Comparison of ENCODE assay signal across 1 cellular context in the genomic region with DNA sequence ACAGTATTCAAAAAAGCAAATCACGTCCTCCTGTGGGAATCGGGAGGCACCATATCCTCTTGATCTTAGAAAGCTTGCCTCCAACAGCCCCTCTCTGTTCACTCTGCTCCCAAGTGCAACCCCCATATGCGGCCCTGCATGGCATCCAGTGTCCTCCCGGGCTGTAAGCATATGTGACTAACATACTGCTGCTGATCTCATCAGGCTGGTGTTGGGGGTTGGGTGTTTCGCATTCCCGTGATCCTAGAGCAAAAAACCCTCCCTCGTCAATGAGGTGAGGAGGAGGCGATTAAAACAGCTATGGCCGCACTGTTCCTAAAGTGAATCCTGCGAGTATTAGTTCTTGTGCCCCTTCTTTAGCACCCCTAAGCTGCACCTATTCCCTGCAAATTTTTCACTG.
TF ChIP-seq lines count a peak whose summit lies in the region.

No MANE protein-coding gene starts in this region.

TF ChIP-seq in WTC11, 78 proteins besides CTCF, POLR2A, EP300 and RAD21 (continued from another document):
- TF ChIP-seq, protein P1, sequence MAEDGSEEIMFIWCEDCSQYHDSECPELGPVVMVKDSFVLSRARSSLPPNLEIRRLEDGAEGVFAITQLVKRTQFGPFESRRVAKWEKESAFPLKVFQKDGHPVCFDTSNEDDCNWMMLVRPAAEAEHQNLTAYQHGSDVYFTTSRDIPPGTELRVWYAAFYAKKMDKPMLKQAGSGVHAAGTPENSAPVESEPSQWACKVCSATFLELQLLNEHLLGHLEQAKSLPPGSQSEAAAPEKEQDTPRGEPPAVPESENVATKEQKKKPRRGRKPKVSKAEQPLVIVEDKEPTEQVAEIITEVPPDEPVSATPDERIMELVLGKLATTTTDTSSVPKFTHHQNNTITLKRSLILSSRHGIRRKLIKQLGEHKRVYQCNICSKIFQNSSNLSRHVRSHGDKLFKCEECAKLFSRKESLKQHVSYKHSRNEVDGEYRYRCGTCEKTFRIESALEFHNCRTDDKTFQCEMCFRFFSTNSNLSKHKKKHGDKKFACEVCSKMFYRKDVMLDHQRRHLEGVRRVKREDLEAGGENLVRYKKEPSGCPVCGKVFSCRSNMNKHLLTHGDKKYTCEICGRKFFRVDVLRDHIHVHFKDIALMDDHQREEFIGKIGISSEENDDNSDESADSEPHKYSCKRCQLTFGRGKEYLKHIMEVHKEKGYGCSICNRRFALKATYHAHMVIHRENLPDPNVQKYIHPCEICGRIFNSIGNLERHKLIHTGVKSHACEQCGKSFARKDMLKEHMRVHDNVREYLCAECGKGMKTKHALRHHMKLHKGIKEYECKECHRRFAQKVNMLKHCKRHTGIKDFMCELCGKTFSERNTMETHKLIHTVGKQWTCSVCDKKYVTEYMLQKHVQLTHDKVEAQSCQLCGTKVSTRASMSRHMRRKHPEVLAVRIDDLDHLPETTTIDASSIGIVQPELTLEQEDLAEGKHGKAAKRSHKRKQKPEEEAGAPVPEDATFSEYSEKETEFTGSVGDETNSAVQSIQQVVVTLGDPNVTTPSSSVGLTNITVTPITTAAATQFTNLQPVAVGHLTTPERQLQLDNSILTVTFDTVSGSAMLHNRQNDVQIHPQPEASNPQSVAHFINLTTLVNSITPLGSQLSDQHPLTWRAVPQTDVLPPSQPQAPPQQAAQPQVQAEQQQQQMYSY (CRISPR knock-in tag; IDR thresholded peaks at IDR 0.05) = no peak
- TF ChIP-seq, protein P2, sequence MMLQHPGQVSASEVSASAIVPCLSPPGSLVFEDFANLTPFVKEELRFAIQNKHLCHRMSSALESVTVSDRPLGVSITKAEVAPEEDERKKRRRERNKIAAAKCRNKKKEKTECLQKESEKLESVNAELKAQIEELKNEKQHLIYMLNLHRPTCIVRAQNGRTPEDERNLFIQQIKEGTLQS (CRISPR knock-in tag; conservative IDR thresholded peaks at IDR 0.05) = no peak
- TF ChIP-seq, protein P3, sequence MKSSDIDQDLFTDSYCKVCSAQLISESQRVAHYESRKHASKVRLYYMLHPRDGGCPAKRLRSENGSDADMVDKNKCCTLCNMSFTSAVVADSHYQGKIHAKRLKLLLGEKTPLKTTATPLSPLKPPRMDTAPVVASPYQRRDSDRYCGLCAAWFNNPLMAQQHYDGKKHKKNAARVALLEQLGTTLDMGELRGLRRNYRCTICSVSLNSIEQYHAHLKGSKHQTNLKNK (CRISPR knock-in tag; IDR thresholded peaks at IDR 0.05) = no peak
- TF ChIP-seq SMAD4 (CRISPR knock-in tag; IDR thresholded peaks at IDR 0.05) (no peak), SOX15 (CRISPR knock-in tag; IDR thresholded peaks at IDR 0.05) (no peak), ZNF263 (CRISPR knock-in tag; IDR thresholded peaks at IDR 0.05; ENCODE audit: low read depth) (no peak), CREB1 (CRISPR knock-in tag; IDR thresholded peaks at IDR 0.05) (no peak), MXD4 (CRISPR knock-in tag; IDR thresholded peaks at IDR 0.05; ENCODE audit: borderline replicate concordance) (no peak), ZNF121 (CRISPR knock-in tag; IDR thresholded peaks at IDR 0.05) (no peak), NR2C2 (CRISPR knock-in tag; IDR thresholded peaks at IDR 0.05) (no peak)
